ENCODE assay signal across 18 cellular contexts in genomic region chr7:36496576-36496975, GRCh38.
"Had no signal": no experiment of that assay in that cellular context is flagged by ENCODE, and none has a peak within 500 bp of the region (broad histone marks: within the 10 kb centered on the region; RNA-seq: fewer than 3 reads in every experiment).

No MANE protein-coding gene starts in this region.

- H3K4me1 Mint-ChIP-seq: neural crest cell had no signal

- H3K4me3 Mint-ChIP-seq: natural killer cell, neural crest cell, type B pancreatic cell had no signal

- H2AFZ ChIP-seq: hepatocyte had no signal

- H3K79me2 ChIP-seq: hepatocyte had no signal

- H3K36me3 Mint-ChIP-seq: natural killer cell, type B pancreatic cell had no signal

- H3K9me3 ChIP-seq: mucosa of descending colon, pancreas had no signal

- H3K27ac ChIP-seq: coronary artery, epithelial cell of prostate, hepatocyte, pancreas had no signal

- H3K4me3 ChIP-seq: coronary artery, hepatocyte, mucosa of descending colon, pancreas had no signal

- H3K27ac Mint-ChIP-seq: natural killer cell, progenitor cell of endocrine pancreas had no signal

- H3K4me1 ChIP-seq: pancreas had no signal

- H3K36me3 ChIP-seq: pancreas had no signal

- H3K4me2 ChIP-seq: hepatocyte had no signal

- H3K27me3 Mint-ChIP-seq: progenitor cell of endocrine pancreas, type B pancreatic cell had no signal

- DNase-seq: effector memory CD4-positive, alpha-beta T cell; foreskin melanocyte; head of caudate nucleus; mucosa of descending colon; natural killer cell; nucleus accumbens; pancreas; right cardiac atrium; small intestine; stimulated activated CD4-positive, alpha-beta T cell treated with anti-CD3 and anti-CD28 coated beads, Interleukin-2, amount 100 ng/mL, for 48 hours; stimulated activated naive CD4-positive, alpha-beta T cell treated with Interleukin-2 at 50 U/mL for 16 hours had no signal

- H3K27me3 ChIP-seq: hepatocyte, pancreas had no signal

- H3K9me3 Mint-ChIP-seq: natural killer cell, neural crest cell had no signal

- ATAC-seq: left lobe of liver, mucosa of descending colon, natural killer cell, pancreas, right cardiac atrium had no signal
